In the genomic region with DNA sequence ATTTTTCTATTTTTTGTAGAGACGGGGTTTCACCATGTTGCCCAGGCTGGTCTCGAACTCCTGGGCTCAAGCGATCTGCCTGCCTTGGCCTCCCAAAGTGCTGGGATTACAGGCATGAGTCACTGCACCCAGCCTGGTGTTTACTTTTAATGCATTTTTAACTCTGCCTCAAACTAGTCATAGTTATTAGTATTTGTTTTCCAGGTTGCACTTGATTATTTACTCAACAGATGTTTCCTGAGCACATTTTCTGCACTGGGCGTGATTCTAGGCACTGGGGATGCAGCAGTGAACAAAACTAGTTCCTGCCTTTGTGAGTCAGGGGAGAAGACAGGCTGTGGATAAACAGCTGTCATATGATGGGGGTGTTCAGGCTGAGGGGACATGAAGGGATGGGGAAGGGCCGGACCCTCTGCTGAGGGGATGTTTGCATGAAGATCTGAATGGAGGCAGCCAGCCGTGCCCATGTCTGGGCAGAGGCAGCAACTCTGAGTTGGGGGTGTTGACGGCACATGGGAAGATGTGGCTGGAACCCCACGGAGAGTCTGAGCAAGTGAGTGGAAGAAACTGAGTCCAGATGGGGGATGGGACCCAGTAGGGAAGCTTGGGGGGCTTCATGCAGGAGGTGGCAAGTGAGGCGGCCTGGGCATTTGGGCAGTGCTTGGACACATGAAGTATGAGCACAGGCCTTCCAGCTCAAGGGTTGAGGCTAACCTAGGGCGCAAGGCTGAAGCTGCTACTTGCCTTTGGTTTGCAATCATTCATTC, we compare ENCODE assay signal across 22 cellular contexts. TPM values are rescaled to one million over a fixed set of nuclear protein-coding genes. Genes with fewer than 3 reads are reported as not detected.
DNase-seq lines count a peak whose midpoint lies in the region; TF ChIP-seq lines count a peak whose summit lies in the region.
"Had no signal": no experiment of that assay in that cellular context is flagged by ENCODE, and none has a peak within 500 bp of the region (broad histone marks: within the 10 kb centered on the region; RNA-seq: fewer than 3 reads in every experiment).

No MANE protein-coding gene starts in this region.

- H2AFZ ChIP-seq in osteoblast (ENCODE audit: low read length), result no peak overlapping the region

- H3K9me3 Mint-ChIP-seq in brain, result no peaks in the 10 kb centered on the region
- H3K9me3 Mint-ChIP-seq in activated T-cell treated with anti-CD3 and anti-CD28 coated beads, Interleukin-2, amount 50 U/mL, for 24 hours, result no peaks in the 10 kb centered on the region
- H3K9me3 Mint-ChIP-seq: activated CD4-positive, alpha-beta memory T cell treated with anti-CD3 and anti-CD28 coated beads for 36 hours; neural crest cell; WTC11 had no signal

- no peak overlapping the region for H3K4me3 ChIP-seq in osteoblast (ENCODE audit: insufficient read depth, low read length)
- H3K4me3 ChIP-seq: esophagus squamous epithelium, suprapubic skin had no signal

- H3K27me3 ChIP-seq in osteoblast (ENCODE audit: insufficient read depth, low read length), result no peaks in the 10 kb centered on the region

- H3K4me1 Mint-ChIP-seq in brain, result peaks cover 38% of the 10 kb centered on the region
- H3K4me1 Mint-ChIP-seq in activated T-cell treated with anti-CD3 and anti-CD28 coated beads, Interleukin-2, amount 50 U/mL, for 24 hours (ENCODE audit: low read depth), result no peaks in the 10 kb centered on the region

- H3K4me1 ChIP-seq in osteoblast (ENCODE audit: insufficient read depth, low read length), result no peaks in the 10 kb centered on the region
- H3K4me1 ChIP-seq: esophagus squamous epithelium had no signal

- H3K4me3 Mint-ChIP-seq in brain, result peak overlapping the region in 1 of 5 experiments; percentile 7
- H3K4me3 Mint-ChIP-seq in activated T-cell treated with anti-CD3 and anti-CD28 coated beads, Interleukin-2, amount 50 U/mL, for 24 hours, result no peak overlapping the region
- H3K4me3 Mint-ChIP-seq: activated CD4-positive, alpha-beta memory T cell treated with anti-CD3 and anti-CD28 coated beads for 36 hours; neural crest cell; WTC11 had no signal

- H3K4me2 ChIP-seq in osteoblast (ENCODE audit: insufficient read depth, low read length), result no peak overlapping the region

- peak overlapping the region in 4 of 5 experiments; percentile 3 to 93 (median 34) for H3K27ac Mint-ChIP-seq in brain
- no peak overlapping the region for H3K27ac Mint-ChIP-seq in activated T-cell treated with anti-CD3 and anti-CD28 coated beads, Interleukin-2, amount 50 U/mL, for 24 hours
- H3K27ac Mint-ChIP-seq: activated CD4-positive, alpha-beta memory T cell treated with anti-CD3 and anti-CD28 coated beads for 36 hours; WTC11 had no signal

- no peaks in the 10 kb centered on the region for H3K79me2 ChIP-seq in osteoblast (ENCODE audit: insufficient read depth, low read length)

- TF ChIP-seq POLR2A in erythroblast (IDR thresholded peaks at IDR 0.05; ENCODE audit: low read length), result no peak

- peak; percentile 16 for DNase-seq in NCI-H2196 treated with DMSO at 0.1 percent for 48 hours (lab: John Stamatoyannopoulos, UW; ENCODE audit: unreplicated experiment)
- DNase-seq in NCI-H2196 (lab: John Stamatoyannopoulos, UW; ENCODE audit: unreplicated experiment), result no peak
- DNase-seq in M059J (ENCODE audit: low read depth), result peak; percentile 2
- peak; percentile 50 for DNase-seq in osteoblast (ENCODE audit: insufficient read length, low spot score, missing footprints)
- DNase-seq in erythroblast (lab: John Stamatoyannopoulos, UW), result no peak
- DNase-seq in activated T-cell treated with anti-CD3 and anti-CD28 coated beads, Interleukin-2, amount 50 U/mL, for 24 hours, result no peak
- DNase-seq in activated CD4-positive, alpha-beta T cell treated with anti-CD3 and anti-CD28 coated beads, Interleukin-2, amount 50 U/mL, for 4 hours, result no peak
- DNase-seq: activated CD4-positive, alpha-beta memory T cell treated with anti-CD3 and anti-CD28 coated beads for 36 hours; activated naive CD4-positive, alpha-beta T cell treated with Interleukin-2 at 50 U/mL for 16 hours; amygdala; central memory CD4-positive, alpha-beta T cell; esophagus squamous epithelium; Kasumi-1; left colon; NCI-H526 treated with DMSO at 0.1 percent for 48 hours; stimulated activated CD4-positive, alpha-beta T cell treated with anti-CD3 and anti-CD28 coated beads, Interleukin-12 subunit alpha, Interleukin-12 subunit beta, amount 100 ng/mL, for 4 hours had no signal

- H3K36me3 Mint-ChIP-seq in brain, result no peaks in the 10 kb centered on the region
- no peaks in the 10 kb centered on the region for H3K36me3 Mint-ChIP-seq in activated T-cell treated with anti-CD3 and anti-CD28 coated beads, Interleukin-2, amount 50 U/mL, for 24 hours (ENCODE audit: low read depth)
- H3K36me3 Mint-ChIP-seq: activated CD4-positive, alpha-beta memory T cell treated with anti-CD3 and anti-CD28 coated beads for 36 hours; WTC11 had no signal

- no peaks in the 10 kb centered on the region for H3K36me3 ChIP-seq in osteoblast (ENCODE audit: insufficient read depth, low read length)
- H3K36me3 ChIP-seq: esophagus squamous epithelium, suprapubic skin had no signal

- peaks cover 4% of the 10 kb centered on the region for H3K27me3 Mint-ChIP-seq in brain
- H3K27me3 Mint-ChIP-seq in activated T-cell treated with anti-CD3 and anti-CD28 coated beads, Interleukin-2, amount 50 U/mL, for 24 hours, result peaks cover 25% of the 10 kb centered on the region
- H3K27me3 Mint-ChIP-seq: activated CD4-positive, alpha-beta memory T cell treated with anti-CD3 and anti-CD28 coated beads for 36 hours had no signal

- no peak overlapping the region for H3K27ac ChIP-seq in osteoblast (ENCODE audit: low read depth, low read length)
- H3K27ac ChIP-seq: esophagus squamous epithelium, suprapubic skin had no signal

- H4K20me1 ChIP-seq in osteoblast (ENCODE audit: insufficient read depth, low read length), result no peaks in the 10 kb centered on the region

- H3K9me3 ChIP-seq in osteoblast (ENCODE audit: low read depth, low read length), result no peaks in the 10 kb centered on the region
- H3K9me3 ChIP-seq: esophagus squamous epithelium, suprapubic skin had no signal

- TF ChIP-seq CTCF in brain (conservative IDR thresholded peaks at IDR 0.05) (no peak), osteoblast (IDR thresholded peaks at IDR 0.05; ENCODE audit: extremely low read depth, low read depth, low read length) (no peak)

RNA-seq across cellular contexts. Expression of gene MPPED1, which starts 34.4 kb away (rescaled TPM):
- 0.05 TPM in 1 of 2 replicates, not detected in the other for total RNA-seq in M059J (2014; rRNA removed; shearing (Covaris generic))
- polyA plus RNA-seq in brain (ENCODE audit: insufficient read depth, low read depth, low replicate concordance), result 12.8 TPM
- not detected in 2 replicates for total RNA-seq in osteoblast
- total RNA-seq: activated CD4-positive, alpha-beta memory T cell treated with anti-CD3 and anti-CD28 coated beads for 36 hours; esophagus squamous epithelium; left colon; mononuclear cell; T-helper 2 cell treated with Interferon-gamma antibody and Interleukin-4, amounts not matched to agents 100 ng/mL and 5 ng/mL, for 36 hours had no signal

Comparison
In these comparisons a context has a peak if more than half of its experiments do, and no peak if none do; other contexts are left out.
1. DNase-seq: peak in NCI-H2196 treated with DMSO at 0.1 percent for 48 hours (single experiment), M059J (single experiment) and osteoblast (single experiment); none in NCI-H2196 (single experiment), erythroblast (0 of 2), activated T-cell treated with anti-CD3 and anti-CD28 coated beads, Interleukin-2, amount 50 U/mL, for 24 hours (single experiment) and activated CD4-positive, alpha-beta T cell treated with anti-CD3 and anti-CD28 coated beads, Interleukin-2, amount 50 U/mL, for 4 hours (0 of 2).